ENCODE assay signal across 27 cellular contexts in the genomic region with DNA sequence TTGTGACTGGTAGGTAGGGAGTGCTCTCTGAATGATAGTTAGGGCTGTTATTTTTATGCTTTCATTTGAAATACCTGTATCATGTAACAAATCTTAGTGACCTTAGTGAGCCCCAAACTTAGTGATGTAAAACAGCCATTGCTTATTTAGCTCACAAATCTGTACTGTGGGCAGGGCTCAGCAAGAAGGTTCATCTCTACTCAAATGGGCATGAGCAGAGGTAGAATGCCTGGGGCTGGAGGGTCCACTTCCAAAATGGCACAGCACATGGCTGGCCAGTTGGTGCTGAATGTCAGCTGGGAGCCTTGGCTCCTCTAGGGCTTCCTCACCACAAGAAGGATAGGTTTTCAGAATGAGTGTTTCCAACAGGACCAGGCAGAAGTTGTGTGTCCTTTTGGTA. TPM values are rescaled to one million over a fixed set of nuclear protein-coding genes. Genes with fewer than 3 reads are reported as not detected.
"Had no signal": no experiment of that assay in that cellular context is flagged by ENCODE, and none has a peak within 500 bp of the region (broad histone marks: within the 10 kb centered on the region; RNA-seq: fewer than 3 reads in every experiment).

No MANE protein-coding gene starts in this region.

- H3K9me3 ChIP-seq: SK-N-SH had no signal

- H3K27ac ChIP-seq: brain microvascular endothelial cell, SJSA1 had no signal

- H3K4me3 ChIP-seq: SJSA1 had no signal

- H3K27me3 ChIP-seq: SJSA1 had no signal

- H3K36me3 ChIP-seq: brain microvascular endothelial cell, SJSA1 had no signal

- DNase-seq: activated CD4-positive, alpha-beta T cell treated with anti-CD3 and anti-CD28 coated beads, Interleukin-2, amount 10 ng/mL, durations not matched to agents 24 days and 14 days; activated CD4-positive, alpha-beta T cell treated with anti-CD3 and anti-CD28 coated beads, Interleukin-2, amount 50 U/mL, for 4 hours; activated CD8-positive, alpha-beta T cell treated with anti-CD3 and anti-CD28 coated beads for 36 hours; activated effector memory CD4-positive, alpha-beta T cell treated with anti-CD3 and anti-CD28 coated beads, Interleukin-2, amount 50 U/mL, for 16 hours; activated naive CD4-positive, alpha-beta T cell; activated naive CD4-positive, alpha-beta T cell treated with anti-CD3 and anti-CD28 coated beads, Interleukin-2, amount 50 U/mL, for 16 hours; activated naive CD8-positive, alpha-beta T cell treated with anti-CD3 and anti-CD28 coated beads for 36 hours; activated T-cell treated with anti-CD3 and anti-CD28 coated beads, Interleukin-2, amount 50 U/mL, for 1 hour; activated T-cell treated with anti-CD3 and anti-CD28 coated beads, Interleukin-2, amount 50 U/mL, for 72 hours; amniotic stem cell; brain microvascular endothelial cell; central memory CD4-positive, alpha-beta T cell; NCI-H1092 treated with DMSO at 0.1 percent for 48 hours; NCI-H1417; NCI-H187 treated with DMSO at 0.1 percent for 48 hours; NCI-H2081; NCI-H2171 treated with DMSO at 0.1 percent for 48 hours; NCI-H2227 treated with DMSO at 0.1 percent for 48 hours; NCI-H446; NCI-H510A treated with DMSO at 0.1 percent for 48 hours; NCI-H526 treated with DMSO at 0.1 percent for 48 hours; SHP77; SK-N-SH had no signal

- ATAC-seq: activated CD8-positive, alpha-beta T cell treated with anti-CD3 and anti-CD28 coated beads for 36 hours; activated T-cell treated with anti-CD3 and anti-CD28 coated beads, Interleukin-2, amount 50 U/mL, for 72 hours; activated T-helper 17 cell treated with anti-CD3 and anti-CD28 coated beads, Interleukin-2, amount 50 U/mL, for 72 hours; Panc1 had no signal

RNA-seq across cellular contexts. Expression of gene FOXF1, which starts 49.3 kb away (rescaled TPM):
- total RNA-seq: activated CD4-positive, alpha-beta T cell treated with anti-CD3 and anti-CD28 coated beads, Interleukin-2, amount 10 ng/mL, durations not matched to agents 24 days and 14 days; activated CD8-positive, alpha-beta memory T cell treated with anti-CD3 and anti-CD28 coated beads for 36 hours; activated CD8-positive, alpha-beta T cell treated with anti-CD3 and anti-CD28 coated beads for 36 hours; activated naive CD8-positive, alpha-beta T cell treated with anti-CD3 and anti-CD28 coated beads for 36 hours; activated T-cell treated with anti-CD3 and anti-CD28 coated beads, Interleukin-2, amount 50 U/mL, for 72 hours; activated T-helper 17 cell treated with anti-CD3 and anti-CD28 coated beads, Interleukin-2, amount 50 U/mL, for 72 hours had no signal
